In the genomic region with DNA sequence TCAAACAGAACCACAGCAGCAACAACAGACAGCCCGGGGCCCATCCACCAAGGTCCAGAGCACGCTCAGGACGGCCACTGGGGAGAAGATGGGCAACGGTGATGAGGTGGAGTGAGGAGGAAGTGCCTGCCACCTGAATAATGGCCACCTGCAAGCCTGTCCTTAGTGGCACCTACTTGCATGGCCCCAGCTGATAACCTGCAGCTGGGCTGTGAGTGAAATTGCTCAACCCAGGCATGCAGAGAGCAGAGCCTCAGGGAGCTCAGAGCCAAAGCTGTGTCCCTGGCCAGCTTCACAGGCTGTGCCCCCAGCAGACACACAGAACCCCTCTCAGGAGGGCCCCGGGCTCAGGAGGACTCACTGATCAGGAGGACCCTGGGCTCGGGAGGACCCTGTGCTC, we compare ENCODE assay signal across 19 cellular contexts.
"Had no signal": no experiment of that assay in that cellular context is flagged by ENCODE, and none has a peak within 500 bp of the region (broad histone marks: within the 10 kb centered on the region; RNA-seq: fewer than 3 reads in every experiment).

No MANE protein-coding gene starts in this region.

- H3K27ac ChIP-seq: dorsolateral prefrontal cortex, neural progenitor cell, ovary, psoas muscle, skin epidermis, spleen, suprapubic skin, transverse colon, upper lobe of right lung had no signal

- H3K36me3 Mint-ChIP-seq: neural progenitor cell had no signal

- H3K9me3 ChIP-seq: psoas muscle, suprapubic skin, transverse colon, upper lobe of right lung, uterus had no signal

- H3K4me3 Mint-ChIP-seq: naive thymus-derived CD4-positive, alpha-beta T cell; nephron; neural progenitor cell; stimulated activated naive B cell treated with anti-CD40 and anti-IgM and Interleukin-4, amounts not matched to agents 10 μg/mL and 1 μg/mL and 100 μg/mL, for 72 hours; stimulated activated naive CD8-positive, alpha-beta T cell treated with anti-CD3 and anti-CD28 coated beads, Interleukin-15, amount 100 ng/mL, for 72 hours had no signal

- H3K27ac Mint-ChIP-seq: naive thymus-derived CD4-positive, alpha-beta T cell; neural progenitor cell; stimulated activated naive B cell treated with anti-CD40 and anti-IgM and Interleukin-4, amounts not matched to agents 10 μg/mL and 1 μg/mL and 100 μg/mL, for 72 hours; stimulated activated naive CD8-positive, alpha-beta T cell treated with anti-CD3 and anti-CD28 coated beads, Interleukin-15, amount 100 ng/mL, for 72 hours had no signal

- H3K27me3 ChIP-seq: neural progenitor cell, ovary, uterus had no signal

- H3K4me1 ChIP-seq: psoas muscle, spleen, suprapubic skin, transverse colon, upper lobe of right lung had no signal

- DNase-seq: dorsolateral prefrontal cortex; effector CD4-positive, alpha-beta T cell; mesendoderm; midbrain; naive thymus-derived CD4-positive, alpha-beta T cell; ovary; psoas muscle; spleen; stimulated activated CD4-positive, alpha-beta T cell treated with anti-CD3 and anti-CD28 coated beads, Interleukin-4, amount 100 ng/mL, for 4 hours; stimulated activated naive B cell treated with anti-CD40 and anti-IgM and Interleukin-4, amounts not matched to agents 10 μg/mL and 1 μg/mL and 100 μg/mL, for 72 hours; stimulated activated naive CD8-positive, alpha-beta T cell treated with anti-CD3 and anti-CD28 coated beads, Interleukin-15, amount 100 ng/mL, for 72 hours; transverse colon; upper lobe of right lung; uterus had no signal

- H3K4me3 ChIP-seq: dorsolateral prefrontal cortex, neural progenitor cell, ovary, psoas muscle, skin epidermis, spleen, suprapubic skin, transverse colon, upper lobe of right lung, uterus had no signal

- H3K36me3 ChIP-seq: neural progenitor cell, ovary, spleen, suprapubic skin, transverse colon, upper lobe of right lung, uterus had no signal

- ATAC-seq: naive thymus-derived CD4-positive, alpha-beta T cell; psoas muscle; right cardiac atrium; stimulated activated naive B cell treated with anti-CD40 and anti-IgM and Interleukin-4, amounts not matched to agents 10 μg/mL and 1 μg/mL and 100 μg/mL, for 72 hours; stimulated activated naive CD8-positive, alpha-beta T cell treated with anti-CD3 and anti-CD28 coated beads, Interleukin-15, amount 100 ng/mL, for 72 hours; upper lobe of right lung had no signal

- H3K4me1 Mint-ChIP-seq: stimulated activated naive CD8-positive, alpha-beta T cell treated with anti-CD3 and anti-CD28 coated beads, Interleukin-15, amount 100 ng/mL, for 72 hours had no signal
